ENCODE assay signal across 8 cellular contexts in the genomic region with DNA sequence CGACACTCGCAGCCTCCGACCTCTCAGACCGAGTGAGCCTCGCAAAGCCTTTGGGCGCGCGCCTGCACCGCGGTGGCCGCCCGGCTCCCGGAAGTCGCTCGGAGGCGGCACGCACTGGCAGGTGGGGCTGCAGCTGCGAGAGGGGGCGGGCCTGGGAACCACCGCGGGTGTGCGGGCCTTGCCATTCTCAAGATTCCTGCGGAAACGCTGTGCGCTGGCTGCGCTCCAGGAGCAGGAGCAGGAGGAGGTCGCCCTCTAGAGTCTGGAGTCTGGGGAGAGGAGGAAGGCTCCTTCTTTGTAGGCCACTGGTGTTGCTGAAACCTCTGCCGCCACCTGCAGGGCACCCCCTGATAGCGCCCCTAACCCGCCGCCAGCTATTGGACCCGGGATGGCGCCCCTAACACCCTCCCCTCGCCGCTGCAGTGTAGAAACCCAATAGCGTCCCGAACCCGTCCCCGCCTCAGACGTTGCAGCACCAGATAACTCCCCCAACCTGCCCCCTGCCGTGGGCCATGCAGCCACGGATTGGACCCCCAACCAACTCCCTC.
DNase-seq lines count a peak whose midpoint lies in the region; ATAC-seq, FAIRE-seq and TF ChIP-seq lines count a peak whose summit lies in the region.
"Not testable (repeated sequence)": the region's sequence is repeated elsewhere in the genome, so short reads cannot be mapped to it uniquely, and the experiment has no call there.

No MANE protein-coding gene starts in this region.

- H3K9me3 ChIP-seq in A673 (ENCODE audit: low read depth, low read length, poor library complexity, severe bottlenecking); WERI-Rb-1 (ENCODE audit: severe bottlenecking); GM12878 (replicated peaks; ENCODE audit: control insufficient read depth, insufficient read depth, low read length): not testable (repeated sequence)

- SMC1A ChIA-PET in GM12878 (lab: Charles Lee; ENCODE audit: uncharacterized antibody, unreplicated experiment) = not testable (repeated sequence)

- H3K9ac ChIP-seq in GM12878 (ENCODE audit: control insufficient read depth, insufficient read depth, low read length) = not testable (repeated sequence)

- FAIRE-seq in GM12878 (lab: Jason Lieb, UNC) = not testable (repeated sequence)

- not testable (repeated sequence) for H3K36me3 ChIP-seq in A673 (ENCODE audit: insufficient read depth, low read length, poor library complexity, severe bottlenecking); WERI-Rb-1; GM12878 (ENCODE audit: control insufficient read depth in 2 of 2, insufficient read depth in 2 of 2, low read length in 1 of 2)

- H3K27me3 ChIP-seq in A673 (replicated peaks; ENCODE audit: insufficient read depth, low read depth, low read length, poor library complexity); WERI-Rb-1 (ENCODE audit: insufficient read depth, low read depth, severe bottlenecking); GM12878 (replicated peaks in 1 of 2; ENCODE audit: control insufficient read depth in 2 of 2, insufficient read depth in 2 of 2, low read length in 1 of 2): not testable (repeated sequence)

- peak overlapping the region; percentile 34; the same call in 1 of the 2 replicates for H2AFZ ChIP-seq in GM12878 (ENCODE audit: control insufficient read depth, low read depth, low read length)

- POLR2A ChIA-PET in A673 (lab: Charles Lee; ENCODE audit: low non-redundant PET); GM12878 (lab: Charles Lee): not testable (repeated sequence)

- TF ChIP-seq EP300 in GM12878 (IDR thresholded peaks at IDR 0.05; ENCODE audit: borderline replicate concordance in 1 of 2, control insufficient read depth in 1 of 2, low read depth in 2 of 2, low read length in 2 of 2) = not testable (repeated sequence)

- 35% methylated on average over 21 of the region's 42 CpGs for WGBS in GM12878 (ENCODE audit: insufficient coverage, insufficient replicate concordance, low lambda C conversion rate, missing lambda C conversion rate)

- CTCF ChIA-PET in A673 (lab: Charles Lee); GM12878 (lab: Yijun Ruan, JAX): not testable (repeated sequence)

- in situ Hi-C loops in GM12878 (cut with MboI) = not testable (repeated sequence)

- not testable (repeated sequence) for H4K20me1 ChIP-seq in GM12878 (ENCODE audit: control insufficient read depth, insufficient read depth)

- H3K27ac ChIP-seq in A673 (ENCODE audit: low read depth, low read length, poor library complexity, severe bottlenecking); WERI-Rb-1; GM12878 (ENCODE audit: control insufficient read depth, insufficient read depth): not testable (repeated sequence)

- H3K79me2 ChIP-seq in GM12878 (ENCODE audit: control insufficient read depth, insufficient read depth, low read length) = not testable (repeated sequence)

- 0 out of 2 replicates have a peak overlapping the region, but pooled peaks have one; percentile 17 for H3K4me2 ChIP-seq in GM12878 (ENCODE audit: control insufficient read depth, insufficient read depth)

- H3K4me3 ChIP-seq in A673 (ENCODE audit: low read depth, low read length, poor library complexity, severe bottlenecking) = peak overlapping the region; percentile 50
- H3K4me3 ChIP-seq in WERI-Rb-1 (ENCODE audit: low read depth, low read length) = peak overlapping the region; percentile 34
- H3K4me3 ChIP-seq in GM12878 = 0 out of 2 replicates have a peak overlapping the region, but pooled peaks have one; percentile 16

- DNase-seq in A673 (ENCODE audit: low spot score) (peak; percentile 91), NCI-H187 (lab: John Stamatoyannopoulos, UW) (peak; percentile 52 to 65), WERI-Rb-1 (peak; percentile 46), GM12878 (ENCODE audit: low read depth, low spot score) (peak; percentile 0), iPS-NIHi11 (ENCODE audit: low spot score) (peak; percentile 1)
- peak; percentile 21 to 68 for DNase-seq in stimulated activated CD4-positive, alpha-beta T cell treated with anti-CD3 and anti-CD28 coated beads, Interleukin-2, amount 100 ng/mL, for 24 hours

- not testable (repeated sequence) for TF ChIP-seq RAD21 in GM12878 (IDR thresholded peaks at IDR 0.05; ENCODE audit: insufficient read depth, low read depth, low read length)

- intact Hi-C loops in A673 (cut with micrococcal nuclease; ENCODE audit: unreplicated experiment); GM12878 (cut with micrococcal nuclease; ENCODE audit: unreplicated experiment): not testable (repeated sequence)

- H3K4me1 ChIP-seq in A673 (ENCODE audit: insufficient read depth, low read length, poor library complexity, severe bottlenecking); GM12878 (ENCODE audit: control insufficient read depth, insufficient read depth, low read length): not testable (repeated sequence)

- not testable (repeated sequence) for BruUV-seq in A673 (replicated peaks; lab: Mats Ljungman, UMichigan); GM12878 (replicated peaks; lab: Mats Ljungman, UMichigan)

- RAD21 ChIA-PET in GM12878 (lab: Charles Lee; ENCODE audit: unreplicated experiment) = not testable (repeated sequence)

- peak; percentile 96 for ATAC-seq in GM18907 (IDR thresholded peaks at IDR 0.05; ENCODE audit: unreplicated experiment)
- ATAC-seq in HG03025 (IDR thresholded peaks at IDR 0.05; ENCODE audit: low FRiP score, unreplicated experiment) = peak; percentile 96
- peak; percentile 96 for ATAC-seq in GM12878

- TF ChIP-seq CTCF in A673 (conservative IDR thresholded peaks at IDR 0.05; ENCODE audit: low read depth, low read length) (peak; percentile 66), WERI-Rb-1 (IDR thresholded peaks at IDR 0.05; ENCODE audit: low read depth, low read length) (peak; percentile 38; the same call in 1 of the 2 replicates), GM12878 (IDR thresholded peaks at IDR 0.05 in 2 of 3, conservative IDR thresholded peaks at IDR 0.05 in 1 of 3; ENCODE audit: control insufficient read depth in 2 of 3, extremely low read depth in 1 of 3, insufficient read depth in 1 of 3, low read depth in 3 of 3, low read length in 3 of 3) (peak; percentile 16 to 22 (median 17); a peak in 2 of 6 replicates)

- TF ChIP-seq POLR2A in GM12878 (IDR thresholded peaks at IDR 0.05; ENCODE audit: low read depth, low read length) = not testable (repeated sequence)

TF ChIP-seq in GM12878, 131 proteins besides CTCF, POLR2A, EP300 and RAD21:
- 0 out of 2 replicates have a peak, but pooled peaks have one; percentile 15 for TF ChIP-seq TCF3 (IDR thresholded peaks at IDR 0.05; ENCODE audit: borderline replicate concordance, insufficient read depth, low read depth, low read length)
- TF ChIP-seq TCF12 (IDR thresholded peaks at IDR 0.05; ENCODE audit: low read depth, low read length) = peak; percentile 58; the same call in 1 of the 2 replicates
TF ChIP-seq in GM12878: peak in this region for 2; not testable (repeated sequence) for 129.

Comparison
In these comparisons a context has a peak if more than half of its experiments do, and no peak if none do; other contexts are left out.
1. DNase-seq: peak in every context shown above with its lines; median percentile 91 in A673; 58 in NCI-H187; 46 in WERI-Rb-1; 44 in stimulated activated CD4-positive, alpha-beta T cell treated with anti-CD3 and anti-CD28 coated beads, Interleukin-2, amount 100 ng/mL, for 24 hours; 1 in iPS-NIHi11; 0 in GM12878.